1 cellular context compared by ENCODE assay signal in the genomic region with DNA sequence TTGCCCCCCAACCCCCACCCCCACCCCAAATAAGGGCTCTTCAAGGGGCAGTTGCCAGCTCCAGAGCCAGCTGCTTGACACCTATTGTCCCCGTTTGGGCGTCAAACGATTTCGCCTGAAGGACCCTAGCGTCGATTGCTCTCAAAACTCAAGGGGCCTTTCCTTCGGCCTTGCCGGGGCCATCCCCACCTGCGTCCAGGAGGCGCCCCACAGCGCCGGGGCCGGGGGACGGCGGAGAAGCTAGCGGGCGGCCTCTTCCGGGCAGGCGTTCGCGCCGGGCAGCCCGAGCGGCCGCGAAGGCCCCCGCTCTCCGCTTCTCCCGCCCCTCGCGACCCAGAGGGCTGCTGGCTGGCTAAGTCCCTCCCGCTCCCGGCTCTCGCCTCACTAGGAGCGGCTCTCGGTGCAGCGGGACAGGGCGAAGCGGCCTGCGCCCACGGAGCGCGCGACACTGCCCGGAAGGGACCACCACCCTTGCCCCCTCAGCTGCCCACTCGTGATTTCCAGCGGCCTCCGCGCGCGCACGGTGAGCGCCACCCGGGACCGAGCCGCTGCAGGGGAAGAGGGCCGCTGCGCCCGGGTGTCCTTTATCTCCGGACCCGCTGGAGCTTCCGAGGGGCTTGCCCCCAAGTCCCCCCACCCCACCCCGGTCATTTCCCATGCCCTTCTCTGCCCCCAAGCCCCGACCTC.
TF ChIP-seq lines count a peak whose summit lies in the region.

A gene with protein sequence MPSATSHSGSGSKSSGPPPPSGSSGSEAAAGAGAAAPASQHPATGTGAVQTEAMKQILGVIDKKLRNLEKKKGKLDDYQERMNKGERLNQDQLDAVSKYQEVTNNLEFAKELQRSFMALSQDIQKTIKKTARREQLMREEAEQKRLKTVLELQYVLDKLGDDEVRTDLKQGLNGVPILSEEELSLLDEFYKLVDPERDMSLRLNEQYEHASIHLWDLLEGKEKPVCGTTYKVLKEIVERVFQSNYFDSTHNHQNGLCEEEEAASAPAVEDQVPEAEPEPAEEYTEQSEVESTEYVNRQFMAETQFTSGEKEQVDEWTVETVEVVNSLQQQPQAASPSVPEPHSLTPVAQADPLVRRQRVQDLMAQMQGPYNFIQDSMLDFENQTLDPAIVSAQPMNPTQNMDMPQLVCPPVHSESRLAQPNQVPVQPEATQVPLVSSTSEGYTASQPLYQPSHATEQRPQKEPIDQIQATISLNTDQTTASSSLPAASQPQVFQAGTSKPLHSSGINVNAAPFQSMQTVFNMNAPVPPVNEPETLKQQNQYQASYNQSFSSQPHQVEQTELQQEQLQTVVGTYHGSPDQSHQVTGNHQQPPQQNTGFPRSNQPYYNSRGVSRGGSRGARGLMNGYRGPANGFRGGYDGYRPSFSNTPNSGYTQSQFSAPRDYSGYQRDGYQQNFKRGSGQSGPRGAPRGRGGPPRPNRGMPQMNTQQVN (plus strand): TSS at position 383 of the 687 bp plus-strand sequence. CDS start 690 bp downstream, outside the sequence.

TF ChIP-seq in K562, 482 proteins besides CTCF, POLR2A, EP300 and RAD21 (continued from another document and continues in another):
- TF ChIP-seq, protein P1, sequence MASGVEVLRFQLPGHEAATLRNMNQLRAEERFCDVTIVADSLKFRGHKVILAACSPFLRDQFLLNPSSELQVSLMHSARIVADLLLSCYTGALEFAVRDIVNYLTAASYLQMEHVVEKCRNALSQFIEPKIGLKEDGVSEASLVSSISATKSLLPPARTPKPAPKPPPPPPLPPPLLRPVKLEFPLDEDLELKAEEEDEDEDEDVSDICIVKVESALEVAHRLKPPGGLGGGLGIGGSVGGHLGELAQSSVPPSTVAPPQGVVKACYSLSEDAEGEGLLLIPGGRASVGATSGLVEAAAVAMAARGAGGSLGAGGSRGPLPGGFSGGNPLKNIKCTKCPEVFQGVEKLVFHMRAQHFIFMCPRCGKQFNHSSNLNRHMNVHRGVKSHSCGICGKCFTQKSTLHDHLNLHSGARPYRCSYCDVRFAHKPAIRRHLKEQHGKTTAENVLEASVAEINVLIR (CRISPR knock-in tag; IDR thresholded peaks at IDR 0.05) = no peak
- TF ChIP-seq, protein P2, sequence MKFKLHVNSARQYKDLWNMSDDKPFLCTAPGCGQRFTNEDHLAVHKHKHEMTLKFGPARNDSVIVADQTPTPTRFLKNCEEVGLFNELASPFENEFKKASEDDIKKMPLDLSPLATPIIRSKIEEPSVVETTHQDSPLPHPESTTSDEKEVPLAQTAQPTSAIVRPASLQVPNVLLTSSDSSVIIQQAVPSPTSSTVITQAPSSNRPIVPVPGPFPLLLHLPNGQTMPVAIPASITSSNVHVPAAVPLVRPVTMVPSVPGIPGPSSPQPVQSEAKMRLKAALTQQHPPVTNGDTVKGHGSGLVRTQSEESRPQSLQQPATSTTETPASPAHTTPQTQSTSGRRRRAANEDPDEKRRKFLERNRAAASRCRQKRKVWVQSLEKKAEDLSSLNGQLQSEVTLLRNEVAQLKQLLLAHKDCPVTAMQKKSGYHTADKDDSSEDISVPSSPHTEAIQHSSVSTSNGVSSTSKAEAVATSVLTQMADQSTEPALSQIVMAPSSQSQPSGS (CRISPR knock-in tag; IDR thresholded peaks at IDR 0.05) = no peak
- TF ChIP-seq FOXK2 (conservative IDR thresholded peaks at IDR 0.05 in 1 of 2, IDR thresholded peaks at IDR 0.05 in 1 of 2; ENCODE audit: low read depth in 2 of 2) = no peak
- TF ChIP-seq, protein P3, sequence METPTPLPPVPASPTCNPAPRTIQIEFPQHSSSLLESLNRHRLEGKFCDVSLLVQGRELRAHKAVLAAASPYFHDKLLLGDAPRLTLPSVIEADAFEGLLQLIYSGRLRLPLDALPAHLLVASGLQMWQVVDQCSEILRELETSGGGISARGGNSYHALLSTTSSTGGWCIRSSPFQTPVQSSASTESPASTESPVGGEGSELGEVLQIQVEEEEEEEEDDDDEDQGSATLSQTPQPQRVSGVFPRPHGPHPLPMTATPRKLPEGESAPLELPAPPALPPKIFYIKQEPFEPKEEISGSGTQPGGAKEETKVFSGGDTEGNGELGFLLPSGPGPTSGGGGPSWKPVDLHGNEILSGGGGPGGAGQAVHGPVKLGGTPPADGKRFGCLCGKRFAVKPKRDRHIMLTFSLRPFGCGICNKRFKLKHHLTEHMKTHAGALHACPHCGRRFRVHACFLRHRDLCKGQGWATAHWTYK (CRISPR knock-in tag; IDR thresholded peaks at IDR 0.05) = peak; percentile 67; the same call in 1 of the 2 replicates
- TF ChIP-seq GTF2F1 (IDR thresholded peaks at IDR 0.05; ENCODE audit: low read depth, low read length) = peak; percentile 39; the same call in 1 of the 2 replicates
- TF ChIP-seq, protein P4, sequence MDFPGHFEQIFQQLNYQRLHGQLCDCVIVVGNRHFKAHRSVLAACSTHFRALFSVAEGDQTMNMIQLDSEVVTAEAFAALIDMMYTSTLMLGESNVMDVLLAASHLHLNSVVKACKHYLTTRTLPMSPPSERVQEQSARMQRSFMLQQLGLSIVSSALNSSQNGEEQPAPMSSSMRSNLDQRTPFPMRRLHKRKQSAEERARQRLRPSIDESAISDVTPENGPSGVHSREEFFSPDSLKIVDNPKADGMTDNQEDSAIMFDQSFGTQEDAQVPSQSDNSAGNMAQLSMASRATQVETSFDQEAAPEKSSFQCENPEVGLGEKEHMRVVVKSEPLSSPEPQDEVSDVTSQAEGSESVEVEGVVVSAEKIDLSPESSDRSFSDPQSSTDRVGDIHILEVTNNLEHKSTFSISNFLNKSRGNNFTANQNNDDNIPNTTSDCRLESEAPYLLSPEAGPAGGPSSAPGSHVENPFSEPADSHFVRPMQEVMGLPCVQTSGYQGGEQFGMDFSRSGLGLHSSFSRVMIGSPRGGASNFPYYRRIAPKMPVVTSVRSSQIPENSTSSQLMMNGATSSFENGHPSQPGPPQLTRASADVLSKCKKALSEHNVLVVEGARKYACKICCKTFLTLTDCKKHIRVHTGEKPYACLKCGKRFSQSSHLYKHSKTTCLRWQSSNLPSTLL (IDR thresholded peaks at IDR 0.05) = no peak
- no peak for TF ChIP-seq TCF7 (IDR thresholded peaks at IDR 0.05; ENCODE audit: borderline replicate concordance)
- TF ChIP-seq RBFOX2 (IDR thresholded peaks at IDR 0.05; ENCODE audit: low read depth, low read length) = peak; percentile 93
- TF ChIP-seq MYNN (IDR thresholded peaks at IDR 0.05) = peak; percentile 60; the same call in 1 of the 2 replicates
- no peak for TF ChIP-seq MYNN (CRISPR knock-in tag; IDR thresholded peaks at IDR 0.05)
- TF ChIP-seq TCFL5 (CRISPR knock-in tag; conservative IDR thresholded peaks at IDR 0.05) = no peak
- TF ChIP-seq, protein P5, sequence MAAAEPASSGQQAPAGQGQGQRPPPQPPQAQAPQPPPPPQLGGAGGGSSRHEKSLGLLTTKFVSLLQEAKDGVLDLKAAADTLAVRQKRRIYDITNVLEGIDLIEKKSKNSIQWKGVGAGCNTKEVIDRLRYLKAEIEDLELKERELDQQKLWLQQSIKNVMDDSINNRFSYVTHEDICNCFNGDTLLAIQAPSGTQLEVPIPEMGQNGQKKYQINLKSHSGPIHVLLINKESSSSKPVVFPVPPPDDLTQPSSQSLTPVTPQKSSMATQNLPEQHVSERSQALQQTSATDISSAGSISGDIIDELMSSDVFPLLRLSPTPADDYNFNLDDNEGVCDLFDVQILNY (CRISPR knock-in tag; IDR thresholded peaks at IDR 0.05) = 0 out of 2 replicates have a peak, but pooled peaks have one; percentile 59
- no peak for TF ChIP-seq NFE2L1 (tag; IDR thresholded peaks at IDR 0.05; ENCODE audit: borderline replicate concordance, low read depth)
- no peak for TF ChIP-seq BHLHE40 (IDR thresholded peaks at IDR 0.05; ENCODE audit: low read length)
- TF ChIP-seq COPS2 (conservative IDR thresholded peaks at IDR 0.05) = no peak
- no peak; the same call in 1 of the 2 replicates for TF ChIP-seq BRD4 (IDR thresholded peaks at IDR 0.05)
- TF ChIP-seq NR2C1 (IDR thresholded peaks at IDR 0.05) = no peak
- TF ChIP-seq NR2C1 (tag; IDR thresholded peaks at IDR 0.05) = no peak
- TF ChIP-seq ELF1 (tag; IDR thresholded peaks at IDR 0.05) = no peak
- no peak for TF ChIP-seq ELF2 (CRISPR knock-in tag; IDR thresholded peaks at IDR 0.05)
- TF ChIP-seq, protein P6, sequence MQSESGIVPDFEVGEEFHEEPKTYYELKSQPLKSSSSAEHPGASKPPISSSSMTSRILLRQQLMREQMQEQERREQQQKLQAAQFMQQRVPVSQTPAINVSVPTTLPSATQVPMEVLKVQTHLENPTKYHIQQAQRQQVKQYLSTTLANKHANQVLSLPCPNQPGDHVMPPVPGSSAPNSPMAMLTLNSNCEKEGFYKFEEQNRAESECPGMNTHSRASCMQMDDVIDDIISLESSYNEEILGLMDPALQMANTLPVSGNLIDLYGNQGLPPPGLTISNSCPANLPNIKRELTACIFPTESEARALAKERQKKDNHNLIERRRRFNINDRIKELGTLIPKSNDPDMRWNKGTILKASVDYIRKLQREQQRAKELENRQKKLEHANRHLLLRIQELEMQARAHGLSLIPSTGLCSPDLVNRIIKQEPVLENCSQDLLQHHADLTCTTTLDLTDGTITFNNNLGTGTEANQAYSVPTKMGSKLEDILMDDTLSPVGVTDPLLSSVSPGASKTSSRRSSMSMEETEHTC (IDR thresholded peaks at IDR 0.05) = no peak
- no peak for TF ChIP-seq KLF1 (tag; IDR thresholded peaks at IDR 0.05)
- TF ChIP-seq ZNF324 (CRISPR knock-in tag; IDR thresholded peaks at IDR 0.05) = no peak
- TF ChIP-seq MCM2 (IDR thresholded peaks at IDR 0.05; ENCODE audit: low read depth) = no peak
- TF ChIP-seq, protein P7, sequence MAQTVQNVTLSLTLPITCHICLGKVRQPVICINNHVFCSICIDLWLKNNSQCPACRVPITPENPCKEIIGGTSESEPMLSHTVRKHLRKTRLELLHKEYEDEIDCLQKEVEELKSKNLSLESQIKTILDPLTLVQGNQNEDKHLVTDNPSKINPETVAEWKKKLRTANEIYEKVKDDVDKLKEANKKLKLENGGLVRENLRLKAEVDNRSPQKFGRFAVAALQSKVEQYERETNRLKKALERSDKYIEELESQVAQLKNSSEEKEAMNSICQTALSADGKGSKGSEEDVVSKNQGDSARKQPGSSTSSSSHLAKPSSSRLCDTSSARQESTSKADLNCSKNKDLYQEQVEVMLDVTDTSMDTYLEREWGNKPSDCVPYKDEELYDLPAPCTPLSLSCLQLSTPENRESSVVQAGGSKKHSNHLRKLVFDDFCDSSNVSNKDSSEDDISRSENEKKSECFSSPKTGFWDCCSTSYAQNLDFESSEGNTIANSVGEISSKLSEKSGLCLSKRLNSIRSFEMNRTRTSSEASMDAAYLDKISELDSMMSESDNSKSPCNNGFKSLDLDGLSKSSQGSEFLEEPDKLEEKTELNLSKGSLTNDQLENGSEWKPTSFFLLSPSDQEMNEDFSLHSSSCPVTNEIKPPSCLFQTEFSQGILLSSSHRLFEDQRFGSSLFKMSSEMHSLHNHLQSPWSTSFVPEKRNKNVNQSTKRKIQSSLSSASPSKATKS (CRISPR knock-in tag; IDR thresholded peaks at IDR 0.05) = no peak
- no peak for TF ChIP-seq ETS2 (tag; IDR thresholded peaks at IDR 0.05; ENCODE audit: borderline replicate concordance, poor library complexity, severe bottlenecking)
- TF ChIP-seq MXI1 (IDR thresholded peaks at IDR 0.05; ENCODE audit: low read depth, low read length) = no peak
- TF ChIP-seq, protein P8, sequence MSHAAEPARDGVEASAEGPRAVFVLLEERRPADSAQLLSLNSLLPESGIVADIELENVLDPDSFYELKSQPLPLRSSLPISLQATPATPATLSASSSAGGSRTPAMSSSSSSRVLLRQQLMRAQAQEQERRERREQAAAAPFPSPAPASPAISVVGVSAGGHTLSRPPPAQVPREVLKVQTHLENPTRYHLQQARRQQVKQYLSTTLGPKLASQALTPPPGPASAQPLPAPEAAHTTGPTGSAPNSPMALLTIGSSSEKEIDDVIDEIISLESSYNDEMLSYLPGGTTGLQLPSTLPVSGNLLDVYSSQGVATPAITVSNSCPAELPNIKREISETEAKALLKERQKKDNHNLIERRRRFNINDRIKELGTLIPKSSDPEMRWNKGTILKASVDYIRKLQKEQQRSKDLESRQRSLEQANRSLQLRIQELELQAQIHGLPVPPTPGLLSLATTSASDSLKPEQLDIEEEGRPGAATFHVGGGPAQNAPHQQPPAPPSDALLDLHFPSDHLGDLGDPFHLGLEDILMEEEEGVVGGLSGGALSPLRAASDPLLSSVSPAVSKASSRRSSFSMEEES (CRISPR knock-in tag; IDR thresholded peaks at IDR 0.05) = no peak
- peak; percentile 22; the same call in 1 of the 2 replicates for TF ChIP-seq C11orf30 (IDR thresholded peaks at IDR 0.05; ENCODE audit: low read depth)
- TF ChIP-seq TAF15 (IDR thresholded peaks at IDR 0.05; ENCODE audit: low read depth, low read length) = no peak
- no peak for TF ChIP-seq ZNF212 (CRISPR knock-in tag; IDR thresholded peaks at IDR 0.05)
- TF ChIP-seq, protein P9, sequence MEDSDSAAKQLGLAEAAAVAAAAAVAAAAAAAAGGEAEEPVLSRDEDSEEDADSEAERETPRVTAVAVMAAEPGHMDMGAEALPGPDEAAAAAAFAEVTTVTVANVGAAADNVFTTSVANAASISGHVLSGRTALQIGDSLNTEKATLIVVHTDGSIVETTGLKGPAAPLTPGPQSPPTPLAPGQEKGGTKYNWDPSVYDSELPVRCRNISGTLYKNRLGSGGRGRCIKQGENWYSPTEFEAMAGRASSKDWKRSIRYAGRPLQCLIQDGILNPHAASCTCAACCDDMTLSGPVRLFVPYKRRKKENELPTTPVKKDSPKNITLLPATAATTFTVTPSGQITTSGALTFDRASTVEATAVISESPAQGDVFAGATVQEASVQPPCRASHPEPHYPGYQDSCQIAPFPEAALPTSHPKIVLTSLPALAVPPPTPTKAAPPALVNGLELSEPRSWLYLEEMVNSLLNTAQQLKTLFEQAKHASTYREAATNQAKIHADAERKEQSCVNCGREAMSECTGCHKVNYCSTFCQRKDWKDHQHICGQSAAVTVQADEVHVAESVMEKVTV (CRISPR knock-in tag; IDR thresholded peaks at IDR 0.05) = no peak
- TF ChIP-seq ZNF644 (tag; IDR thresholded peaks at IDR 0.05; ENCODE audit: low read depth) = no peak; the same call in 1 of the 2 replicates
- TF ChIP-seq NONO (IDR thresholded peaks at IDR 0.05; ENCODE audit: low read depth in 2 of 2, low read length in 1 of 2) = peak; percentile 79 to 86
